In the genomic region with DNA sequence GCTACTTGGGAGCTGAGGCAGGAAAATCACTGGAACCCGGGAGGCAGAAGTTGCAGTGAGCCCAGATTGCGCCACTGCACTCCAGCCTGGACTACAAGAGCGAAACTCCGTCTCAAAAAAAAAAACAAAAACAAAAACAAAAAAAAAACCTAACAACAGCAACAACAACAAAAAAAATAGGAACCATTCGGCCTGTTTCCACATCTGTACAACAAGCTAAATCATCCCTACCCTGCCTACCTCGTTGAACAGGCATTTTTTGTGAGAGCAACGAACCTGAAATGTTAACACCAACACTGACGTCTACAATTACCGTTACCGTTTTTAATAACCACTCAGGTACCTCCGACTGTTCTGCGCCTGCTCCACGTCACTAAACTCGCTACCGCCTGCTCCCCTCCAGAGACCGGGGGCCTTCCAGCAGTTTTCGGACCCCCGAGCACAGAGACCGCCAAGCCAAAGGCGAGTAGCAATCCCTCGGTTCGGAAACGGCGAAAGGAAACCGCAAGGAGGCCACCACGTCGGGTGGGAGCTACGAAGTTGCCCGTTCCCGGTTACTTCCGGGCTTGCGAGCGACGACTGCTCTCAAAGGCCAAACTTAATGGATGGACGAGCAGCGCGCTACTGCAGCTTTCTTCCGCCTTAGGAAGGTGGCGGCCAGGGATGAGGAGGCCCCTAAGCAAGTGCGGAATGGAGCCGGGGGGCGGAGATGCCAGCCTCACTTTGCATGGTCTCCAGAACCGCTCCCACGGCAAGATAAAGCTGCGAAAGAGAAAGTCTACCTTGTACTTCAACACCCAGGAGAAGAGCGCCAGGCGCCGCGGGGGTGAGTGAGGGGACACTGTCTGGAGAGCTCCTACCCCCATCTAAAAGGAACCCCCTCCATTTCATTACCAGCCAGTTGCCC, we compare ENCODE assay signal across 1 cellular context.
TF ChIP-seq lines count a peak whose summit lies in the region.

Gene PIGB, plus strand, starts transcription at position 635 of the 907 bp plus-strand sequence. Its CDS starts 29 bp downstream, at position 664.
Gene PIGBOS1, minus strand, starts transcription at position 536 of the 907 bp plus-strand sequence. CDS start 1,331 bp downstream, outside the sequence.

TF ChIP-seq in HepG2, 621 proteins besides CTCF, POLR2A, EP300 and RAD21 (continued from another document and continues in another):
- TF ChIP-seq, protein P1, sequence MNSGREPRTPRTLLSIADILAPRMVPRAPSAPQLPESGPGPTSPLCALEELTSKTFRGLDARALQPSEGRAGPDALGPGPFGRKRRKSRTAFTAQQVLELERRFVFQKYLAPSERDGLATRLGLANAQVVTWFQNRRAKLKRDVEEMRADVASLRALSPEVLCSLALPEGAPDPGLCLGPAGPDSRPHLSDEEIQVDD (CRISPR knock-in tag; IDR thresholded peaks at IDR 0.05; ENCODE audit: borderline replicate concordance) = peak; percentile 81; the same call in 1 of the 2 replicates
- TF ChIP-seq MTA1 (CRISPR knock-in tag; IDR thresholded peaks at IDR 0.05; ENCODE audit: borderline replicate concordance) (peak; percentile 83; the same call in 1 of the 2 replicates), TAF1 (CRISPR knock-in tag; IDR thresholded peaks at IDR 0.05) (peak; percentile 89), HBP1 (CRISPR knock-in tag; IDR thresholded peaks at IDR 0.05; ENCODE audit: low read depth) (peak; percentile 82; the same call in 1 of the 2 replicates), ZBTB42 (CRISPR knock-in tag; IDR thresholded peaks at IDR 0.05) (peak; percentile 52; the same call in 1 of the 2 replicates), SUZ12 (IDR thresholded peaks at IDR 0.05; ENCODE audit: low read depth, low read length) (no peak), SP4 (CRISPR knock-in tag; IDR thresholded peaks at IDR 0.05) (peak; percentile 21; the same call in 1 of the 2 replicates), SYNCRIP (IDR thresholded peaks at IDR 0.05; ENCODE audit: insufficient read depth, low read depth, low read length) (no peak), PAX8 (CRISPR knock-in tag; IDR thresholded peaks at IDR 0.05; ENCODE audit: borderline replicate concordance) (0 out of 2 replicates have a peak, but pooled peaks have one; percentile 62), HNF4A (CRISPR knock-in tag; IDR thresholded peaks at IDR 0.05) (0 out of 2 replicates have a peak, but pooled peaks have one; percentile 1), ZMYM3 (CRISPR knock-in tag; IDR thresholded peaks at IDR 0.05) (peak; percentile 88), GTF3A (CRISPR knock-in tag; conservative IDR thresholded peaks at IDR 0.05) (peak; percentile 77; the same call in 1 of the 2 replicates), FOXP1 (IDR thresholded peaks at IDR 0.05) (peak; percentile 81), FOXP1 (CRISPR knock-in tag; IDR thresholded peaks at IDR 0.05) (0 out of 2 replicates have a peak, but pooled peaks have one; percentile 29), SIX1 (CRISPR knock-in tag; IDR thresholded peaks at IDR 0.05; ENCODE audit: borderline replicate concordance) (peak; percentile 60; the same call in 1 of the 2 replicates), FOXO4 (CRISPR knock-in tag; conservative IDR thresholded peaks at IDR 0.05) (0 out of 2 replicates have a peak, but pooled peaks have one; percentile 57), TCF12 (IDR thresholded peaks at IDR 0.05) (no peak), TCF12 (CRISPR knock-in tag; IDR thresholded peaks at IDR 0.05) (peak; percentile 46; the same call in 1 of the 2 replicates), HOXA5 (CRISPR knock-in tag; IDR thresholded peaks at IDR 0.05) (0 out of 2 replicates have a peak, but pooled peaks have one; percentile 26), ZNF883 (CRISPR knock-in tag; IDR thresholded peaks at IDR 0.05; ENCODE audit: not compliant biosample characterization) (peak; percentile 70), AGO2 (optimal IDR thresholded peaks at IDR 0.05; ENCODE audit: low read depth, low read length) (no peak), ZSCAN25 (CRISPR knock-in tag; IDR thresholded peaks at IDR 0.05) (0 out of 2 replicates have a peak, but pooled peaks have one; percentile 51), POGZ (CRISPR knock-in tag; IDR thresholded peaks at IDR 0.05) (peak; percentile 96), ZNF788 (CRISPR knock-in tag; IDR thresholded peaks at IDR 0.05; ENCODE audit: borderline replicate concordance) (peak; percentile 78; the same call in 1 of the 2 replicates), PRDM4 (CRISPR knock-in tag; IDR thresholded peaks at IDR 0.05; ENCODE audit: borderline replicate concordance) (no peak), ZSCAN20 (CRISPR knock-in tag; IDR thresholded peaks at IDR 0.05; ENCODE audit: borderline replicate concordance) (no peak), ZNF335 (CRISPR knock-in tag; IDR thresholded peaks at IDR 0.05) (peak; percentile 76; the same call in 1 of the 2 replicates), KDM5B (CRISPR knock-in tag; IDR thresholded peaks at IDR 0.05; ENCODE audit: borderline replicate concordance) (peak; percentile 91), ZNF496 (CRISPR knock-in tag; IDR thresholded peaks at IDR 0.05; ENCODE audit: insufficient replicate concordance) (no peak), ZNF136 (CRISPR knock-in tag; IDR thresholded peaks at IDR 0.05; ENCODE audit: low read depth) (peak; percentile 64; the same call in 1 of the 2 replicates)
- TF ChIP-seq, protein P2, sequence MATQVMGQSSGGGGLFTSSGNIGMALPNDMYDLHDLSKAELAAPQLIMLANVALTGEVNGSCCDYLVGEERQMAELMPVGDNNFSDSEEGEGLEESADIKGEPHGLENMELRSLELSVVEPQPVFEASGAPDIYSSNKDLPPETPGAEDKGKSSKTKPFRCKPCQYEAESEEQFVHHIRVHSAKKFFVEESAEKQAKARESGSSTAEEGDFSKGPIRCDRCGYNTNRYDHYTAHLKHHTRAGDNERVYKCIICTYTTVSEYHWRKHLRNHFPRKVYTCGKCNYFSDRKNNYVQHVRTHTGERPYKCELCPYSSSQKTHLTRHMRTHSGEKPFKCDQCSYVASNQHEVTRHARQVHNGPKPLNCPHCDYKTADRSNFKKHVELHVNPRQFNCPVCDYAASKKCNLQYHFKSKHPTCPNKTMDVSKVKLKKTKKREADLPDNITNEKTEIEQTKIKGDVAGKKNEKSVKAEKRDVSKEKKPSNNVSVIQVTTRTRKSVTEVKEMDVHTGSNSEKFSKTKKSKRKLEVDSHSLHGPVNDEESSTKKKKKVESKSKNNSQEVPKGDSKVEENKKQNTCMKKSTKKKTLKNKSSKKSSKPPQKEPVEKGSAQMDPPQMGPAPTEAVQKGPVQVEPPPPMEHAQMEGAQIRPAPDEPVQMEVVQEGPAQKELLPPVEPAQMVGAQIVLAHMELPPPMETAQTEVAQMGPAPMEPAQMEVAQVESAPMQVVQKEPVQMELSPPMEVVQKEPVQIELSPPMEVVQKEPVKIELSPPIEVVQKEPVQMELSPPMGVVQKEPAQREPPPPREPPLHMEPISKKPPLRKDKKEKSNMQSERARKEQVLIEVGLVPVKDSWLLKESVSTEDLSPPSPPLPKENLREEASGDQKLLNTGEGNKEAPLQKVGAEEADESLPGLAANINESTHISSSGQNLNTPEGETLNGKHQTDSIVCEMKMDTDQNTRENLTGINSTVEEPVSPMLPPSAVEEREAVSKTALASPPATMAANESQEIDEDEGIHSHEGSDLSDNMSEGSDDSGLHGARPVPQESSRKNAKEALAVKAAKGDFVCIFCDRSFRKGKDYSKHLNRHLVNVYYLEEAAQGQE (IDR thresholded peaks at IDR 0.05; ENCODE audit: borderline replicate concordance in 1 of 2, low read depth in 1 of 2, low read length in 2 of 2) = peak in 1 of 2 experiments; percentile 62; a peak in 1 of 4 replicates
- TF ChIP-seq, protein P3, sequence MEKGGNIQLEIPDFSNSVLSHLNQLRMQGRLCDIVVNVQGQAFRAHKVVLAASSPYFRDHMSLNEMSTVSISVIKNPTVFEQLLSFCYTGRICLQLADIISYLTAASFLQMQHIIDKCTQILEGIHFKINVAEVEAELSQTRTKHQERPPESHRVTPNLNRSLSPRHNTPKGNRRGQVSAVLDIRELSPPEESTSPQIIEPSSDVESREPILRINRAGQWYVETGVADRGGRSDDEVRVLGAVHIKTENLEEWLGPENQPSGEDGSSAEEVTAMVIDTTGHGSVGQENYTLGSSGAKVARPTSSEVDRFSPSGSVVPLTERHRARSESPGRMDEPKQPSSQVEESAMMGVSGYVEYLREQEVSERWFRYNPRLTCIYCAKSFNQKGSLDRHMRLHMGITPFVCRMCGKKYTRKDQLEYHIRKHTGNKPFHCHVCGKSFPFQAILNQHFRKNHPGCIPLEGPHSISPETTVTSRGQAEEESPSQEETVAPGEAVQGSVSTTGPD (CRISPR knock-in tag; IDR thresholded peaks at IDR 0.05) = no peak
- TF ChIP-seq, protein P4, sequence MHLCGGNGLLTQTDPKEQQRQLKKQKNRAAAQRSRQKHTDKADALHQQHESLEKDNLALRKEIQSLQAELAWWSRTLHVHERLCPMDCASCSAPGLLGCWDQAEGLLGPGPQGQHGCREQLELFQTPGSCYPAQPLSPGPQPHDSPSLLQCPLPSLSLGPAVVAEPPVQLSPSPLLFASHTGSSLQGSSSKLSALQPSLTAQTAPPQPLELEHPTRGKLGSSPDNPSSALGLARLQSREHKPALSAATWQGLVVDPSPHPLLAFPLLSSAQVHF (CRISPR knock-in tag; IDR thresholded peaks at IDR 0.05) = peak; percentile 75; the same call in 1 of the 2 replicates
- TF ChIP-seq, protein P5, sequence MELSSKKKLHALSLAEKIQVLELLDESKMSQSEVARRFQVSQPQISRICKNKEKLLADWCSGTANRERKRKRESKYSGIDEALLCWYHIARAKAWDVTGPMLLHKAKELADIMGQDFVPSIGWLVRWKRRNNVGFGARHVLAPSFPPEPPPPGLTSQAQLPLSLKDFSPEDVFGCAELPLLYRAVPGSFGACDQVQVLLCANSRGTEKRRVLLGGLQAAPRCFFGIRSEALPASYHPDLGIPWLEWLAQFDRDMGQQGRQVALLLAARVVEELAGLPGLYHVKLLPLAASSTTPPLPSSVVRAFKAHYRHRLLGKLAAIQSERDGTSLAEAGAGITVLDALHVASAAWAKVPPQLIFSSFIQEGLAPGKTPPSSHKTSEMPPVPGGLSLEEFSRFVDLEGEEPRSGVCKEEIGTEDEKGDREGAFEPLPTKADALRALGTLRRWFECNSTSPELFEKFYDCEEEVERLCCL (CRISPR knock-in tag; IDR thresholded peaks at IDR 0.05; ENCODE audit: borderline replicate concordance) = 0 out of 2 replicates have a peak, but pooled peaks have one; percentile 43
- TF ChIP-seq, protein P6, sequence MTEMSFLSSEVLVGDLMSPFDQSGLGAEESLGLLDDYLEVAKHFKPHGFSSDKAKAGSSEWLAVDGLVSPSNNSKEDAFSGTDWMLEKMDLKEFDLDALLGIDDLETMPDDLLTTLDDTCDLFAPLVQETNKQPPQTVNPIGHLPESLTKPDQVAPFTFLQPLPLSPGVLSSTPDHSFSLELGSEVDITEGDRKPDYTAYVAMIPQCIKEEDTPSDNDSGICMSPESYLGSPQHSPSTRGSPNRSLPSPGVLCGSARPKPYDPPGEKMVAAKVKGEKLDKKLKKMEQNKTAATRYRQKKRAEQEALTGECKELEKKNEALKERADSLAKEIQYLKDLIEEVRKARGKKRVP (CRISPR knock-in tag; IDR thresholded peaks at IDR 0.05) = peak in 1 of 2 experiments; percentile 47; a peak in 1 of 4 replicates
- TF ChIP-seq, protein P7, sequence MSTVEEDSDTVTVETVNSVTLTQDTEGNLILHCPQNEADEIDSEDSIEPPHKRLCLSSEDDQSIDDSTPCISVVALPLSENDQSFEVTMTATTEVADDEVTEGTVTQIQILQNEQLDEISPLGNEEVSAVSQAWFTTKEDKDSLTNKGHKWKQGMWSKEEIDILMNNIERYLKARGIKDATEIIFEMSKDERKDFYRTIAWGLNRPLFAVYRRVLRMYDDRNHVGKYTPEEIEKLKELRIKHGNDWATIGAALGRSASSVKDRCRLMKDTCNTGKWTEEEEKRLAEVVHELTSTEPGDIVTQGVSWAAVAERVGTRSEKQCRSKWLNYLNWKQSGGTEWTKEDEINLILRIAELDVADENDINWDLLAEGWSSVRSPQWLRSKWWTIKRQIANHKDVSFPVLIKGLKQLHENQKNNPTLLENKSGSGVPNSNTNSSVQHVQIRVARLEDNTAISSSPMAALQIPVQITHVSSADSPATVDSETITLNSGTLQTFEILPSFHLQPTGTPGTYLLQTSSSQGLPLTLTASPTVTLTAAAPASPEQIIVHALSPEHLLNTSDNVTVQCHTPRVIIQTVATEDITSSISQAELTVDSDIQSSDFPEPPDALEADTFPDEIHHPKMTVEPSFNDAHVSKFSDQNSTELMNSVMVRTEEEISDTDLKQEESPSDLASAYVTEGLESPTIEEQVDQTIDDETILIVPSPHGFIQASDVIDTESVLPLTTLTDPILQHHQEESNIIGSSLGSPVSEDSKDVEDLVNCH (CRISPR knock-in tag; IDR thresholded peaks at IDR 0.05) = 0 out of 2 replicates have a peak, but pooled peaks have one; percentile 66
